8 cellular contexts compared by ENCODE assay signal in genomic region chr22:35914665-35915476, GRCh38.
DNase-seq lines count a peak whose midpoint lies in the region; ATAC-seq and TF ChIP-seq lines count a peak whose summit lies in the region.

No MANE protein-coding gene starts in this region.

- H3K36me3 Mint-ChIP-seq in neural crest cell (ENCODE audit: low read depth) (no peaks in the 10 kb centered on the region), immature natural killer cell (no peaks in the 10 kb centered on the region)

- H3K9me3 ChIP-seq in ES-I3 (ENCODE audit: control insufficient read depth, insufficient read depth, low read length) (no peaks in the 10 kb centered on the region), WERI-Rb-1 (ENCODE audit: severe bottlenecking) (no peaks in the 10 kb centered on the region)

- ATAC-seq in foreskin keratinocyte, result peak; percentile 76

- H3K27ac ChIP-seq in WERI-Rb-1, result peak overlapping the region; percentile 93
- peak overlapping the region; percentile 84 for H3K27ac ChIP-seq in foreskin keratinocyte

- DNase-seq in NCI-H187 treated with DMSO at 0.1 percent for 48 hours (lab: John Stamatoyannopoulos, UW), result peak; percentile 66
- peak; percentile 81 for DNase-seq in WERI-Rb-1
- DNase-seq in foreskin keratinocyte, result peak; percentile 73 to 85
- peak; percentile 50 for DNase-seq in neural crest cell (ENCODE audit: low read depth, low spot score)
- DNase-seq in germinal center (ENCODE audit: low spot score), result no peak
- no peak for DNase-seq in stimulated activated CD4-positive, alpha-beta T cell treated with anti-CD3 and anti-CD28 coated beads, Interleukin-12 subunit alpha, Interleukin-12 subunit beta, amount 100 ng/mL, for 4 hours
- DNase-seq in immature natural killer cell, result no peak

- H3K4me1 ChIP-seq in ES-I3 (ENCODE audit: insufficient read depth, low read length) (peaks cover 35% of the 10 kb centered on the region), foreskin keratinocyte (peaks cover 44% of the 10 kb centered on the region)

- H3K4me3 Mint-ChIP-seq in neural crest cell (peak overlapping the region; percentile 83), immature natural killer cell (peak overlapping the region in 1 of 5 donors; percentile 8)

- H3K27me3 ChIP-seq in WERI-Rb-1 (ENCODE audit: insufficient read depth, low read depth, severe bottlenecking) (no peaks in the 10 kb centered on the region), foreskin keratinocyte (no peaks in the 10 kb centered on the region)

- H3K4me3 ChIP-seq in WERI-Rb-1 (ENCODE audit: low read depth, low read length), result peak overlapping the region; percentile 55

- no peaks in the 10 kb centered on the region for H3K27me3 Mint-ChIP-seq in neural crest cell (ENCODE audit: low read depth)
- H3K27me3 Mint-ChIP-seq in immature natural killer cell (ENCODE audit: low read depth in 3 of 3), result peaks cover 2 to 9% (median 4%) of the 10 kb centered on the region in 3 donors

- TF ChIP-seq CTCF in WERI-Rb-1 (IDR thresholded peaks at IDR 0.05; ENCODE audit: low read depth, low read length), result no peak
- no peak for TF ChIP-seq CTCF in foreskin keratinocyte (conservative IDR thresholded peaks at IDR 0.05)
- no peak for TF ChIP-seq CTCF in neural crest cell (conservative IDR thresholded peaks at IDR 0.05)

- H3K9ac ChIP-seq in ES-I3 (ENCODE audit: low read depth, low read length), result peak overlapping the region; percentile 49

- H3K36me3 ChIP-seq in ES-I3 (ENCODE audit: insufficient read depth, low read length) (no peaks in the 10 kb centered on the region), WERI-Rb-1 (no peaks in the 10 kb centered on the region)

- H3K27ac Mint-ChIP-seq in neural crest cell (ENCODE audit: unreplicated experiment) (peak overlapping the region; percentile 79), immature natural killer cell (no peak overlapping the region)

- no peaks in the 10 kb centered on the region for H3K9me3 Mint-ChIP-seq in neural crest cell
- peaks cover 0 to 2% (median 0%) of the 10 kb centered on the region in 6 donors for H3K9me3 Mint-ChIP-seq in immature natural killer cell

- H3K4me1 Mint-ChIP-seq in neural crest cell, result peaks cover 73% of the 10 kb centered on the region
- peaks cover 0 to 1% of the 10 kb centered on the region in 2 donors for H3K4me1 Mint-ChIP-seq in immature natural killer cell

Comparison
In these comparisons a context has a peak if more than half of its experiments do, and no peak if none do; other contexts are left out.
1. DNase-seq: peak in NCI-H187 treated with DMSO at 0.1 percent for 48 hours (single experiment), WERI-Rb-1 (single experiment), foreskin keratinocyte (2 of 2) and neural crest cell (single experiment); none in germinal center (single experiment), stimulated activated CD4-positive, alpha-beta T cell treated with anti-CD3 and anti-CD28 coated beads, Interleukin-12 subunit alpha, Interleukin-12 subunit beta, amount 100 ng/mL, for 4 hours (single experiment) and immature natural killer cell (0 of 3).